1 cellular context compared by ENCODE assay signal in the genomic region with DNA sequence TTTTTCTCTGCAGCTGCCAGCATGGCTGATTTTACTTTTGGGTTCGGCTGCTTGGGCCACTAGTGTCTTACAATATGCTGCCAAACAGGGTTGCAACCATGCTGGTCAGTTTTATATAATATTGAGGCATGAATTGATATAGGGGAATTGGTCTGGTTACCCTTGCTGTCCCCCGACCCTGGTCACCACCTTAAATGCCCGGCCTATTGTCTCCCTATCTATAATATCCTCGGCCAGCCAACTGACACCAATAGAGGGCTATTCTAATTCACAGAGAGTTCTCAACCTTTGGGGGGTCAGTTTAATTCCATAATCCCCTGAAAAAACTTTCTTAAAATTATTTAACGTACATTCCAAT.
TF ChIP-seq lines count a peak whose summit lies in the region.

No MANE protein-coding gene starts in this region.

TF ChIP-seq in HepG2, 621 proteins besides CTCF, POLR2A, EP300 and RAD21 (continued from another document):
- TF ChIP-seq, protein P1, sequence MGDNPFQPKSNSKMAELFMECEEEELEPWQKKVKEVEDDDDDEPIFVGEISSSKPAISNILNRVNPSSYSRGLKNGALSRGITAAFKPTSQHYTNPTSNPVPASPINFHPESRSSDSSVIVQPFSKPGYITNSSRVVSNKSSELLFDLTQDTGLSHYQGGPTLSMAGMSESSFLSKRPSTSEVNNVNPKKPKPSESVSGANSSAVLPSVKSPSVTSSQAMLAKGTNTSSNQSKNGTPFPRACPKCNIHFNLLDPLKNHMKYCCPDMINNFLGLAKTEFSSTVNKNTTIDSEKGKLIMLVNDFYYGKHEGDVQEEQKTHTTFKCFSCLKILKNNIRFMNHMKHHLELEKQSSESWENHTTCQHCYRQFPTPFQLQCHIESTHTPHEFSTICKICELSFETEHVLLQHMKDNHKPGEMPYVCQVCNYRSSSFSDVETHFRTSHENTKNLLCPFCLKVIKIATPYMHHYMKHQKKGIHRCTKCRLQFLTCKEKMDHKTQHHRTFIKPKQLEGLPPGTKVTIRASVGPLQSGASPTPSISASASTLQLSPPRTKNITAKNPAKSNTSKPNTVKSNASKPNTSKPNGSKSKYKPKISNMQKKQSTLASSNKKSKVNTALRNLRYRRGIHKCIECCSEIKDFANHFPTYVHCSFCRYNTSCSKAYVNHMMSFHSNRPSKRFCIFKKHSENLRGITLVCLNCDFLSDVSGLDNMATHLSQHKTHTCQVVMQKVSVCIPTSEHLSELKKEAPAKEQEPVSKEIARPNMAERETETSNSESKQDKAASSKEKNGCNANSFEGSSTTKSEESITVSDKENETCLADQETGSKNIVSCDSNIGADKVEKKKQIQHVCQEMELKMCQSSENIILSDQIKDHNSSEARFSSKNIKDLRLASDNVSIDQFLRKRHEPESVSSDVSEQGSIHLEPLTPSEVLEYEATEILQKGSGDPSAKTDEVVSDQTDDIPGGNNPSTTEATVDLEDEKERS (CRISPR knock-in tag; IDR thresholded peaks at IDR 0.05), result no peak
- TF ChIP-seq, protein P2, sequence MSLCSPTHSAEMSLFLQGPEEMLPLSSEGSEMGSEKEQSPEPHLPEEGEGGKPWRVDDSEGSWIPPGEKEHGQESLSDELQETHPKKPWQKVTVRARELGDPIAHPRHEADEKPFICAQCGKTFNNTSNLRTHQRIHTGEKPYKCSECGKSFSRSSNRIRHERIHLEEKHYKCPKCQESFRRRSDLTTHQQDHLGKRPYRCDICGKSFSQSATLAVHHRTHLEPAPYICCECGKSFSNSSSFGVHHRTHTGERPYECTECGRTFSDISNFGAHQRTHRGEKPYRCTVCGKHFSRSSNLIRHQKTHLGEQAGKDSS (CRISPR knock-in tag; IDR thresholded peaks at IDR 0.05; ENCODE audit: borderline replicate concordance, low read depth), result no peak
- no peak for TF ChIP-seq ZNF33A (CRISPR knock-in tag; IDR thresholded peaks at IDR 0.05; ENCODE audit: borderline replicate concordance)
- no peak for TF ChIP-seq ARID2 (CRISPR knock-in tag; IDR thresholded peaks at IDR 0.05; ENCODE audit: borderline replicate concordance)
